Comparison of ENCODE assay signal across 20 cellular contexts in genomic region chr20:57160985-57161384, GRCh38.
DNase-seq lines count a peak whose midpoint lies in the region; TF ChIP-seq lines count a peak whose summit lies in the region.
"Had no signal": no experiment of that assay in that cellular context is flagged by ENCODE, and none has a peak within 500 bp of the region (broad histone marks: within the 10 kb centered on the region; RNA-seq: fewer than 3 reads in every experiment).

No MANE protein-coding gene starts in this region.

- H3K4me3 ChIP-seq in cardiac muscle cell = no peak overlapping the region
- no peak overlapping the region for H3K4me3 ChIP-seq in right atrium auricular region
- H3K4me3 ChIP-seq in KMS-11 (IDR thresholded peaks at IDR 0.05; ENCODE audit: insufficient read depth, low read depth, low read length) = no peak overlapping the region
- H3K4me3 ChIP-seq in spleen = no peak overlapping the region
- H3K4me3 ChIP-seq: SK-N-MC had no signal

- H3K27ac ChIP-seq in cardiac muscle cell (peak overlapping the region; percentile 89), right atrium auricular region (peak overlapping the region in 1 of 2 donors; percentile 64), KMS-11 (no peak overlapping the region; the same call in 1 of the 2 replicates), spleen (no peak overlapping the region)
- H3K27ac ChIP-seq: C4-2B, SK-N-MC had no signal

- H3K36me3 ChIP-seq in cardiac muscle cell = no peaks in the 10 kb centered on the region
- H3K36me3 ChIP-seq in right atrium auricular region = no peaks in the 10 kb centered on the region
- no peaks in the 10 kb centered on the region for H3K36me3 ChIP-seq in KMS-11 (ENCODE audit: insufficient read depth)
- no peaks in the 10 kb centered on the region for H3K36me3 ChIP-seq in spleen

- intact Hi-C loops in spleen (cut with DNase I; ENCODE audit: low total_unique reads) = no loop called here

- DNase-seq in cardiac muscle cell (ENCODE audit: low read depth in 1 of 2, low spot score in 1 of 2) = no peak
- no peak for DNase-seq in right atrium auricular region (ENCODE audit: low spot score)
- peak; percentile 39 for DNase-seq in RPMI7951 (ENCODE audit: low read depth)
- DNase-seq in spleen = peak; percentile 33
- no peak for DNase-seq in stimulated activated CD4-positive, alpha-beta T cell treated with anti-CD3 and anti-CD28 coated beads, Interleukin-15, amount 100 ng/mL, for 24 hours
- no peak for DNase-seq in iPS-NIHi7 (ENCODE audit: extremely low spot score)
- DNase-seq: Calu3; CD8-positive, alpha-beta memory T cell; DMS153; GF-D8; NCI-H1417; NCI-H187; NCI-H446 treated with DMSO at 0.1 percent for 48 hours; NCI-H526 treated with DMSO at 0.1 percent for 48 hours; PC-3; RPMI8226; SHP77 treated with DMSO at 0.1 percent for 48 hours had no signal

- 80 to 88% (median 81%) methylated on average over 8 of the region's 8 CpGs for WGBS in spleen, 5 donors

- H3K9ac ChIP-seq in KMS-11 = no peak overlapping the region

- TF ChIP-seq POLR2A in spleen (IDR thresholded peaks at IDR 0.05) = no peak

- H4K20me1 ChIP-seq in KMS-11 (ENCODE audit: insufficient read depth) = no peaks in the 10 kb centered on the region

- H3K79me2 ChIP-seq in KMS-11 (ENCODE audit: insufficient read depth, low read depth) = no peaks in the 10 kb centered on the region

- H3K9me3 ChIP-seq in cardiac muscle cell (ENCODE audit: low read depth) (no peaks in the 10 kb centered on the region), right atrium auricular region (no peaks in the 10 kb centered on the region), spleen (no peaks in the 10 kb centered on the region)

- H2AFZ ChIP-seq in KMS-11 (ENCODE audit: low read depth) = no peak overlapping the region

- peak overlapping the region; percentile 44; the same call in 1 of the 2 replicates for H3K4me2 ChIP-seq in KMS-11

- H3K4me1 ChIP-seq in cardiac muscle cell (ENCODE audit: low read depth) (peaks cover 53% of the 10 kb centered on the region), right atrium auricular region (peaks cover 0 to 15% of the 10 kb centered on the region in 2 donors), KMS-11 (ENCODE audit: low read depth, poor library complexity, severe bottlenecking) (peaks cover 51% of the 10 kb centered on the region), spleen (peaks cover 0 to 13% (median 2%) of the 10 kb centered on the region in 6 donors)

- no peak for TF ChIP-seq CTCF in cardiac muscle cell (IDR thresholded peaks at IDR 0.05; ENCODE audit: low read depth, low read length)
- no peak for TF ChIP-seq CTCF in right atrium auricular region (IDR thresholded peaks at IDR 0.05)
- TF ChIP-seq CTCF in KMS-11 (conservative IDR thresholded peaks at IDR 0.05; ENCODE audit: low read depth, low read length) = no peak
- no peak for TF ChIP-seq CTCF in spleen (IDR thresholded peaks at IDR 0.05 in 8 of 11, conservative IDR thresholded peaks at IDR 0.05 in 3 of 11)

- H3K27me3 ChIP-seq in cardiac muscle cell (no peaks in the 10 kb centered on the region), right atrium auricular region (no peaks in the 10 kb centered on the region), KMS-11 (ENCODE audit: insufficient read depth, low read depth) (no peaks in the 10 kb centered on the region), spleen (replicated peaks in 1 of 7) (no peaks in the 10 kb centered on the region)

Comparison
In these comparisons a context has a peak if more than half of its experiments do, and no peak if none do; other contexts are left out.
1. DNase-seq: peak in RPMI7951 (single experiment) and spleen (single experiment); none in cardiac muscle cell (0 of 2), right atrium auricular region (single experiment), stimulated activated CD4-positive, alpha-beta T cell treated with anti-CD3 and anti-CD28 coated beads, Interleukin-15, amount 100 ng/mL, for 24 hours (single experiment) and iPS-NIHi7 (single experiment).